9 cellular contexts compared by ENCODE assay signal in the genomic region with DNA sequence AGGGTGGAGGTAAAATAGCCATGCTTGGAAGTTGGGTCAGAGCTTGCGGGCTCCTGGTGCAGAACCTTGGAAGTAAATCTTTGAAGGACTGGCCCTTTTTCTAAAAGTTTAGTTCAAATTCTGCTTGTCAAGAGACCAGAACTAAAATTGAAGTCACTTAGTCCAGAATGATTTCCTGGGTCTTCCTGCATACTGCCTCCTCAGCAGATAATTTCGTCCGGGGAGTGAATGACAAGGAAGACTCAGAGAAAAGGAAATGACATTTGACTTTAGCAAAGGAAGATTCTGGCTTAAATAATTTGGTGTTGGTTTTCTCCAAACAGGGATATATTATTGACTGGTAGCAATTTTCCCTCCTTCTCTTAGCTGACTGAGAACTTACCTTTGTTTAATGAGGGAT. TPM values are rescaled to one million over a fixed set of nuclear protein-coding genes. Genes with fewer than 3 reads are reported as not detected.
DNase-seq lines count a peak whose midpoint lies in the region; ATAC-seq, FAIRE-seq and TF ChIP-seq lines count a peak whose summit lies in the region.
"Had no signal": no experiment of that assay in that cellular context is flagged by ENCODE, and none has a peak within 500 bp of the region (broad histone marks: within the 10 kb centered on the region; RNA-seq: fewer than 3 reads in every experiment).

No MANE protein-coding gene starts in this region.

- peaks cover 42% of the 10 kb centered on the region for H3K4me1 Mint-ChIP-seq in activated CD4-positive, alpha-beta T cell treated with anti-CD3 and anti-CD28 coated beads for 36 hours
- peaks cover 29% of the 10 kb centered on the region for H3K4me1 Mint-ChIP-seq in activated T-helper 17 cell treated with anti-CD3 and anti-CD28 coated beads, Interleukin-2, amount 50 U/mL, for 72 hours
- H3K4me1 Mint-ChIP-seq in stimulated activated naive B cell treated with anti-CD40 and anti-IgM and Interleukin-4, amounts not matched to agents 10 μg/mL and 1 μg/mL and 100 μg/mL, for 72 hours, result peaks cover 29 to 47% of the 10 kb centered on the region in 2 donors

- ATAC-seq in activated CD4-positive, alpha-beta T cell treated with anti-CD3 and anti-CD28 coated beads for 36 hours, result no peak
- ATAC-seq in activated T-helper 17 cell treated with anti-CD3 and anti-CD28 coated beads, Interleukin-2, amount 50 U/mL, for 72 hours (replicated peaks), result no peak
- no peak for ATAC-seq in stimulated activated naive B cell treated with anti-CD40 and anti-IgM and Interleukin-4, amounts not matched to agents 10 μg/mL and 1 μg/mL and 100 μg/mL, for 72 hours (replicated peaks)
- no peak for ATAC-seq in HG03139 (IDR thresholded peaks at IDR 0.05; ENCODE audit: unreplicated experiment)

- peak overlapping the region; percentile 100; the same call in 1 of the 2 replicates for H3K4me3 ChIP-seq in iPS-18c (ENCODE audit: insufficient read depth, low read depth, low read length)

- intact Hi-C loops in activated CD4-positive, alpha-beta T cell treated with anti-CD3 and anti-CD28 coated beads for 36 hours (cut with DNase I, micrococcal nuclease), result no loop called here

- no peaks in the 10 kb centered on the region for H3K9me3 Mint-ChIP-seq in activated CD4-positive, alpha-beta T cell treated with anti-CD3 and anti-CD28 coated beads for 36 hours (ENCODE audit: low read depth)
- no peaks in the 10 kb centered on the region for H3K9me3 Mint-ChIP-seq in activated T-helper 17 cell treated with anti-CD3 and anti-CD28 coated beads, Interleukin-2, amount 50 U/mL, for 72 hours
- H3K9me3 Mint-ChIP-seq in stimulated activated naive B cell treated with anti-CD40 and anti-IgM and Interleukin-4, amounts not matched to agents 10 μg/mL and 1 μg/mL and 100 μg/mL, for 72 hours, result no peaks in the 10 kb centered on the region

- H3K36me3 Mint-ChIP-seq in activated CD4-positive, alpha-beta T cell treated with anti-CD3 and anti-CD28 coated beads for 36 hours (ENCODE audit: low read depth), result peaks cover 15% of the 10 kb centered on the region
- peaks cover 32% of the 10 kb centered on the region for H3K36me3 Mint-ChIP-seq in activated T-helper 17 cell treated with anti-CD3 and anti-CD28 coated beads, Interleukin-2, amount 50 U/mL, for 72 hours (ENCODE audit: low read depth)
- H3K36me3 Mint-ChIP-seq in stimulated activated naive B cell treated with anti-CD40 and anti-IgM and Interleukin-4, amounts not matched to agents 10 μg/mL and 1 μg/mL and 100 μg/mL, for 72 hours, result peaks cover 14 to 18% of the 10 kb centered on the region in 2 donors

- no peaks in the 10 kb centered on the region for H3K9me3 ChIP-seq in iPS-18c (ENCODE audit: control insufficient read depth, insufficient read depth, low read length)

- no peaks in the 10 kb centered on the region for H3K27me3 Mint-ChIP-seq in activated CD4-positive, alpha-beta T cell treated with anti-CD3 and anti-CD28 coated beads for 36 hours
- H3K27me3 Mint-ChIP-seq in activated T-helper 17 cell treated with anti-CD3 and anti-CD28 coated beads, Interleukin-2, amount 50 U/mL, for 72 hours, result no peaks in the 10 kb centered on the region
- no peaks in the 10 kb centered on the region for H3K27me3 Mint-ChIP-seq in stimulated activated naive B cell treated with anti-CD40 and anti-IgM and Interleukin-4, amounts not matched to agents 10 μg/mL and 1 μg/mL and 100 μg/mL, for 72 hours

- TF ChIP-seq POLR2A in H54 (IDR thresholded peaks at IDR 0.05; ENCODE audit: low read depth, low read length), result no peak

- POLR2A ChIA-PET in activated CD4-positive, alpha-beta T cell treated with anti-CD3 and anti-CD28 coated beads for 36 hours (lab: Charles Lee), result no interaction called here

- H3K27ac Mint-ChIP-seq in activated CD4-positive, alpha-beta T cell treated with anti-CD3 and anti-CD28 coated beads for 36 hours, result peak overlapping the region; percentile 99
- peak overlapping the region; percentile 94 for H3K27ac Mint-ChIP-seq in activated T-helper 17 cell treated with anti-CD3 and anti-CD28 coated beads, Interleukin-2, amount 50 U/mL, for 72 hours
- no peak overlapping the region for H3K27ac Mint-ChIP-seq in stimulated activated naive B cell treated with anti-CD40 and anti-IgM and Interleukin-4, amounts not matched to agents 10 μg/mL and 1 μg/mL and 100 μg/mL, for 72 hours

- H3K4me3 Mint-ChIP-seq in activated CD4-positive, alpha-beta T cell treated with anti-CD3 and anti-CD28 coated beads for 36 hours, result peak overlapping the region; percentile 97
- H3K4me3 Mint-ChIP-seq in activated T-helper 17 cell treated with anti-CD3 and anti-CD28 coated beads, Interleukin-2, amount 50 U/mL, for 72 hours, result peak overlapping the region; percentile 75
- H3K4me3 Mint-ChIP-seq in stimulated activated naive B cell treated with anti-CD40 and anti-IgM and Interleukin-4, amounts not matched to agents 10 μg/mL and 1 μg/mL and 100 μg/mL, for 72 hours, result peak overlapping the region; percentile 88 to 99

- no peak for DNase-seq in activated CD4-positive, alpha-beta T cell treated with anti-CD3 and anti-CD28 coated beads for 36 hours
- no peak for DNase-seq in activated CD4-positive, alpha-beta T cell treated with anti-CD3 and anti-CD28 coated beads, Interleukin-2, amount 50 U/mL, for 1 hour
- DNase-seq in stimulated activated naive B cell treated with anti-CD40 and anti-IgM and Interleukin-4, amounts not matched to agents 10 μg/mL and 1 μg/mL and 100 μg/mL, for 72 hours, result no peak
- DNase-seq in H54 (ENCODE audit: insufficient read length, low spot score) (no peak), NCI-H2227 treated with DMSO at 0.1 percent for 48 hours (lab: John Stamatoyannopoulos, UW) (no peak)
- DNase-seq: SIG-M5 had no signal

- CTCF ChIA-PET in activated CD4-positive, alpha-beta T cell treated with anti-CD3 and anti-CD28 coated beads for 36 hours (lab: Charles Lee), result interaction anchor here (0.5 to 1.4 kb wide), 6 partner anchors 9 to 227 kb away, joined by 3 to 6 read pairs (median 4); no protein-coding TSS in a partner anchor

- no peak for FAIRE-seq in H54 (lab: Jason Lieb, UNC)

RNA-seq across cellular contexts. Expression of a gene that starts 1.2 kb away (rescaled TPM):
- total RNA-seq in activated CD4-positive, alpha-beta T cell treated with anti-CD3 and anti-CD28 coated beads for 36 hours, result 10 to 100 TPM; 43.2 to 66.5 TPM
- total RNA-seq in activated T-helper 17 cell treated with anti-CD3 and anti-CD28 coated beads, Interleukin-2, amount 50 U/mL, for 72 hours, result 10 to 100 TPM; 47.0 to 47.4 TPM

RNA-seq across cellular contexts. Expression of a gene that starts 58.7 kb away (rescaled TPM):
- not detected for total RNA-seq in activated CD4-positive, alpha-beta T cell treated with anti-CD3 and anti-CD28 coated beads for 36 hours
- under 1 TPM; 0.13 to 0.15 TPM for total RNA-seq in activated T-helper 17 cell treated with anti-CD3 and anti-CD28 coated beads, Interleukin-2, amount 50 U/mL, for 72 hours
